Comparison of ENCODE assay signal across 31 cellular contexts in the genomic region with DNA sequence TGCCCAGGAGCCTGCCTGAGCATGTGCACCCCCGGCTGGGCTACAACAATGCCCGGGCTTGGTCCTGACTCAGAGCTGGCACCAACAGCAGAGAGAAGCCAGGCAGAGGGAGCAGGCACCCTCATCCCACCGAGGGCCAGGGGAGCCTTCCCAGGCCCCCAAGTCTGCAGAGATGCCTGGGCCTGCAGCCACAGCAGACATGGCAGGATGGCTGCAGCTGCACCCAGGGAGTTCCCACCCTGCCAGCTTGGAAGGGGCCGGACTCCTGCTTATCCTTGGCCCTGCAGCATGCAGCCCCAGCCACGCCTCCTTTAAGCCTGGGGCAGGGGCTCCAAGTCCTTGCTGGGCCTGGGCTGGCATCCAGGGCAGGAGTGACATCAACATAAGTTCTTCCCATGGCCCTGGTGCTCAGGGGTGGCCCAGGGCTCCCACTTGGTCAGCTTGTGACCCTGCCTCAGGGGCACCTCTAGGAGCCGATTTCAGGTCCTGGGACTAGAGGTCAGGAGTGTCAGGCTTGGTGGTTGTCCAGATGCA. TPM values are rescaled to one million over a fixed set of nuclear protein-coding genes. Genes with fewer than 3 reads are reported as not detected.
"Had no signal": no experiment of that assay in that cellular context is flagged by ENCODE, and none has a peak within 500 bp of the region (broad histone marks: within the 10 kb centered on the region; RNA-seq: fewer than 3 reads in every experiment).

No MANE protein-coding gene starts in this region.

- ATAC-seq: effector memory CD8-positive, alpha-beta T cell; gastrocnemius medialis; left cardiac atrium; left lung; left ventricle myocardium superior; mucosa of descending colon had no signal

- H3K27me3 ChIP-seq: esophagus squamous epithelium, gastrocnemius medialis, left lung had no signal

- H3K4me3 ChIP-seq: coronary artery, esophagus squamous epithelium, gastrocnemius medialis, heart right ventricle, left lung, lower lobe of right lung, mucosa of descending colon had no signal

- H3K4me3 Mint-ChIP-seq: central memory CD8-positive, alpha-beta T cell; effector memory CD8-positive, alpha-beta T cell; endodermal cell; mesothelial cell of epicardium had no signal

- H3K27ac ChIP-seq: coronary artery, epithelial cell of prostate, esophagus squamous epithelium, gastrocnemius medialis, heart right ventricle, left lung, lower lobe of right lung had no signal

- H3K27me3 Mint-ChIP-seq: central memory CD8-positive, alpha-beta T cell; effector memory CD8-positive, alpha-beta T cell had no signal

- H3K27ac Mint-ChIP-seq: effector memory CD8-positive, alpha-beta T cell; endodermal cell; mesothelial cell of epicardium had no signal

- H3K4me1 ChIP-seq: esophagus squamous epithelium, gastrocnemius medialis, heart right ventricle, left lung, lower lobe of right lung had no signal

- H3K9me3 Mint-ChIP-seq: central memory CD8-positive, alpha-beta T cell; effector memory CD8-positive, alpha-beta T cell; endodermal cell; mesothelial cell of epicardium had no signal

- DNase-seq: cerebellar nuclear complex; dermis blood vessel endothelial cell; effector CD8-positive, alpha-beta T cell; effector memory CD8-positive, alpha-beta T cell; endodermal cell; erythroblast; esophagus squamous epithelium; foreskin fibroblast; foreskin melanocyte; gastrocnemius medialis; glutamatergic neuron; head of caudate nucleus; heart right ventricle; hippocampal formation; left cardiac atrium; left ventricle myocardium superior; lower lobe of right lung; mesenchymal stem cell; mucosa of descending colon had no signal

- H3K36me3 ChIP-seq: esophagus squamous epithelium, gastrocnemius medialis, heart right ventricle, left lung, lower lobe of right lung had no signal

- H3K36me3 Mint-ChIP-seq: mesothelial cell of epicardium had no signal

- H3K9me3 ChIP-seq: esophagus squamous epithelium, gastrocnemius medialis, heart right ventricle, left lung, lower lobe of right lung, mucosa of descending colon had no signal

- H3K4me1 Mint-ChIP-seq: central memory CD8-positive, alpha-beta T cell; endodermal cell; mesothelial cell of epicardium had no signal

RNA-seq across cellular contexts. Expression of gene OR10D3, which starts 26.7 kb away (rescaled TPM):
- total RNA-seq: dermis blood vessel endothelial cell, esophagus mucosa, esophagus squamous epithelium, gastrocnemius medialis, glomerular endothelial cell, heart right ventricle, kidney epithelial cell, left cardiac atrium, left lung, left ventricle myocardium superior, lower leg skin, lower lobe of right lung, lung microvascular endothelial cell, mesenteric fat pad, mesothelial cell of epicardium, mucosa of descending colon had no signal
- polyA plus RNA-seq: heart right ventricle, keratinocyte had no signal

RNA-seq across cellular contexts. Expression of gene OR8G1, which starts 31.0 kb away (rescaled TPM):
- total RNA-seq: dermis blood vessel endothelial cell, esophagus mucosa, esophagus squamous epithelium, gastrocnemius medialis, glomerular endothelial cell, heart right ventricle, kidney epithelial cell, left cardiac atrium, left lung, left ventricle myocardium superior, lower leg skin, lower lobe of right lung, lung microvascular endothelial cell, mesenteric fat pad, mesothelial cell of epicardium, mucosa of descending colon had no signal
- polyA plus RNA-seq: heart right ventricle, keratinocyte had no signal

RNA-seq across cellular contexts. Expression of gene OR8G5, which starts 46.3 kb away (rescaled TPM):
- total RNA-seq: dermis blood vessel endothelial cell, esophagus mucosa, esophagus squamous epithelium, gastrocnemius medialis, glomerular endothelial cell, heart right ventricle, kidney epithelial cell, left cardiac atrium, left lung, left ventricle myocardium superior, lower leg skin, lung microvascular endothelial cell, mesenteric fat pad, mesothelial cell of epicardium, mucosa of descending colon had no signal
- polyA plus RNA-seq: heart right ventricle, keratinocyte had no signal
